Comparison of ENCODE assay signal across 21 cellular contexts in the genomic region with DNA sequence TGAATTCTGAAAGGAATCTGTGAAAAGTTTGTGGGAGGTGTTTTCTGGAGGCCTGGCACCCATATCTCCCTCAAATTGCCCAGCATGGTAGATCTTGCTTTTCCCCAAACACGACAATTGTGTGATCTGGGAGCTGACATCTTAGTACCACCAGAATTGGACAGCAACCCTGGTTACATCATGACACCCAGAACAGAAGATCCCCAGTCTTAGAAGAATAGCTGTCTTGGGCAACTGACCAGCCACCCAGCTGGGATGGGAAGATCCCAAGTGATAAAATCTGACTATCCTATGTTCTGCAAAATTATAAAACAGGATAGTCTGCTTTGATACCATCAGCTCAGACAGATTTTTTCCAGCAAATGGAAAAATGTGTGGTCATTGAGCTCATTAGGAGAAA.
DNase-seq lines count a peak whose midpoint lies in the region; ATAC-seq and TF ChIP-seq lines count a peak whose summit lies in the region.
"Had no signal": no experiment of that assay in that cellular context is flagged by ENCODE, and none has a peak within 500 bp of the region (broad histone marks: within the 10 kb centered on the region; RNA-seq: fewer than 3 reads in every experiment).

No MANE protein-coding gene starts in this region.

- peaks cover 23% of the 10 kb centered on the region for H3K36me3 Mint-ChIP-seq in GM23338 (ENCODE audit: low read depth)
- H3K36me3 Mint-ChIP-seq: CD14-positive monocyte; CD4-positive, alpha-beta memory T cell; CD4-positive, CD25-positive, alpha-beta regulatory T cell had no signal

- H3F3A ChIP-seq in GM23338 (replicated peaks; ENCODE audit: low read depth): no peaks in the 10 kb centered on the region

- no peak overlapping the region for H3K27ac ChIP-seq in GM23338 (ENCODE audit: low read depth)
- H3K27ac ChIP-seq: BLaER1 had no signal

- no peaks in the 10 kb centered on the region for H3K27me3 ChIP-seq in GM23338 (ENCODE audit: insufficient read depth)
- H3K27me3 ChIP-seq: BE2C, BLaER1 had no signal

- no peaks in the 10 kb centered on the region for H3K4me1 ChIP-seq in GM23338 (ENCODE audit: insufficient read depth)
- H3K4me1 ChIP-seq: BE2C, BLaER1 had no signal

- no peaks in the 10 kb centered on the region for H3K4me1 Mint-ChIP-seq in GM23338
- H3K4me1 Mint-ChIP-seq: CD14-positive monocyte; CD4-positive, alpha-beta memory T cell; CD4-positive, CD25-positive, alpha-beta regulatory T cell; CD8-positive, alpha-beta memory T cell had no signal

- 0 out of 2 replicates have a peak, but pooled peaks cover 5% of the 10 kb centered on the region for H3K36me3 ChIP-seq in GM23338 (ENCODE audit: insufficient read depth)
- H3K36me3 ChIP-seq: BE2C, BLaER1 had no signal

- H3K27ac Mint-ChIP-seq in GM23338: no peak overlapping the region
- H3K27ac Mint-ChIP-seq: CD14-positive monocyte; CD4-positive, alpha-beta memory T cell; CD4-positive, CD25-positive, alpha-beta regulatory T cell had no signal

- H3K4me2 ChIP-seq in GM23338: no peak overlapping the region
- H3K4me2 ChIP-seq: BLaER1 had no signal

- H3K9me2 ChIP-seq in GM23338 (ENCODE audit: insufficient read depth): peaks cover 12% of the 10 kb centered on the region

- H3K4me3 ChIP-seq in GM23338: no peak overlapping the region
- H3K4me3 ChIP-seq: BLaER1 had no signal

- no peak overlapping the region for H2AFZ ChIP-seq in GM23338

- in situ Hi-C loops in KBM-7 (cut with MboI; ENCODE audit: low pct_unique_long_range_greater_than_20kb, low sequenced_read_pairs): no loop called here

- no peak overlapping the region for H3K4me3 Mint-ChIP-seq in GM23338
- H3K4me3 Mint-ChIP-seq: CD14-positive monocyte; CD4-positive, alpha-beta memory T cell; CD4-positive, CD25-positive, alpha-beta regulatory T cell; CD8-positive, alpha-beta memory T cell had no signal

- no peak for ATAC-seq in GM23338

- DNase-seq in EH (ENCODE audit: low read depth) (peak; percentile 22), GM23338 (ENCODE audit: low spot score) (no peak), globus pallidus (ENCODE audit: low spot score) (peak; percentile 32), KBM-7 (no peak), RPMI8226 (no peak)
- DNase-seq: 8988T; ACHN; BE2C; C1 segment of cervical spinal cord; CD4-positive, alpha-beta memory T cell; CD4-positive, CD25-positive, alpha-beta regulatory T cell; CD8-positive, alpha-beta memory T cell; COR-L47; DMS 273 treated with DMSO at 0.1 percent for 48 hours; DMS153; DMS53; DMS79; DND-41; GF-D8 had no signal

- no peaks in the 10 kb centered on the region for H4K20me1 ChIP-seq in GM23338 (replicated peaks; ENCODE audit: insufficient read depth)
- H4K20me1 ChIP-seq: BLaER1 had no signal

- TF ChIP-seq CTCF in GM23338 (conservative IDR thresholded peaks at IDR 0.05; ENCODE audit: low read depth in 2 of 2): no peak

- H3K27me3 Mint-ChIP-seq in GM23338 (ENCODE audit: insufficient read depth, low read depth, poor library complexity): peaks cover 2% of the 10 kb centered on the region
- H3K27me3 Mint-ChIP-seq: CD4-positive, alpha-beta memory T cell; CD4-positive, CD25-positive, alpha-beta regulatory T cell had no signal

- H3K9me3 Mint-ChIP-seq in GM23338: peaks cover 31% of the 10 kb centered on the region

- no peaks in the 10 kb centered on the region for H3K79me2 ChIP-seq in GM23338 (replicated peaks; ENCODE audit: insufficient read depth)

TF ChIP-seq in GM23338, 12 proteins besides CTCF, POLR2A, EP300 and RAD21:
- TF ChIP-seq EZH2 (IDR thresholded peaks at IDR 0.05; ENCODE audit: low read depth, unreplicated experiment): no peak
- TF ChIP-seq, protein P1, sequence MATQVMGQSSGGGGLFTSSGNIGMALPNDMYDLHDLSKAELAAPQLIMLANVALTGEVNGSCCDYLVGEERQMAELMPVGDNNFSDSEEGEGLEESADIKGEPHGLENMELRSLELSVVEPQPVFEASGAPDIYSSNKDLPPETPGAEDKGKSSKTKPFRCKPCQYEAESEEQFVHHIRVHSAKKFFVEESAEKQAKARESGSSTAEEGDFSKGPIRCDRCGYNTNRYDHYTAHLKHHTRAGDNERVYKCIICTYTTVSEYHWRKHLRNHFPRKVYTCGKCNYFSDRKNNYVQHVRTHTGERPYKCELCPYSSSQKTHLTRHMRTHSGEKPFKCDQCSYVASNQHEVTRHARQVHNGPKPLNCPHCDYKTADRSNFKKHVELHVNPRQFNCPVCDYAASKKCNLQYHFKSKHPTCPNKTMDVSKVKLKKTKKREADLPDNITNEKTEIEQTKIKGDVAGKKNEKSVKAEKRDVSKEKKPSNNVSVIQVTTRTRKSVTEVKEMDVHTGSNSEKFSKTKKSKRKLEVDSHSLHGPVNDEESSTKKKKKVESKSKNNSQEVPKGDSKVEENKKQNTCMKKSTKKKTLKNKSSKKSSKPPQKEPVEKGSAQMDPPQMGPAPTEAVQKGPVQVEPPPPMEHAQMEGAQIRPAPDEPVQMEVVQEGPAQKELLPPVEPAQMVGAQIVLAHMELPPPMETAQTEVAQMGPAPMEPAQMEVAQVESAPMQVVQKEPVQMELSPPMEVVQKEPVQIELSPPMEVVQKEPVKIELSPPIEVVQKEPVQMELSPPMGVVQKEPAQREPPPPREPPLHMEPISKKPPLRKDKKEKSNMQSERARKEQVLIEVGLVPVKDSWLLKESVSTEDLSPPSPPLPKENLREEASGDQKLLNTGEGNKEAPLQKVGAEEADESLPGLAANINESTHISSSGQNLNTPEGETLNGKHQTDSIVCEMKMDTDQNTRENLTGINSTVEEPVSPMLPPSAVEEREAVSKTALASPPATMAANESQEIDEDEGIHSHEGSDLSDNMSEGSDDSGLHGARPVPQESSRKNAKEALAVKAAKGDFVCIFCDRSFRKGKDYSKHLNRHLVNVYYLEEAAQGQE (IDR thresholded peaks at IDR 0.05; ENCODE audit: unreplicated experiment): peak; percentile 39

Comparison
In these comparisons a context has a peak if more than half of its experiments do, and no peak if none do; other contexts are left out.
1. DNase-seq: peak in EH (single experiment) and globus pallidus (single experiment); none in GM23338 (single experiment), KBM-7 (single experiment) and RPMI8226 (single experiment).